Comparison of ENCODE assay signal across 8 cellular contexts in the genomic region with DNA sequence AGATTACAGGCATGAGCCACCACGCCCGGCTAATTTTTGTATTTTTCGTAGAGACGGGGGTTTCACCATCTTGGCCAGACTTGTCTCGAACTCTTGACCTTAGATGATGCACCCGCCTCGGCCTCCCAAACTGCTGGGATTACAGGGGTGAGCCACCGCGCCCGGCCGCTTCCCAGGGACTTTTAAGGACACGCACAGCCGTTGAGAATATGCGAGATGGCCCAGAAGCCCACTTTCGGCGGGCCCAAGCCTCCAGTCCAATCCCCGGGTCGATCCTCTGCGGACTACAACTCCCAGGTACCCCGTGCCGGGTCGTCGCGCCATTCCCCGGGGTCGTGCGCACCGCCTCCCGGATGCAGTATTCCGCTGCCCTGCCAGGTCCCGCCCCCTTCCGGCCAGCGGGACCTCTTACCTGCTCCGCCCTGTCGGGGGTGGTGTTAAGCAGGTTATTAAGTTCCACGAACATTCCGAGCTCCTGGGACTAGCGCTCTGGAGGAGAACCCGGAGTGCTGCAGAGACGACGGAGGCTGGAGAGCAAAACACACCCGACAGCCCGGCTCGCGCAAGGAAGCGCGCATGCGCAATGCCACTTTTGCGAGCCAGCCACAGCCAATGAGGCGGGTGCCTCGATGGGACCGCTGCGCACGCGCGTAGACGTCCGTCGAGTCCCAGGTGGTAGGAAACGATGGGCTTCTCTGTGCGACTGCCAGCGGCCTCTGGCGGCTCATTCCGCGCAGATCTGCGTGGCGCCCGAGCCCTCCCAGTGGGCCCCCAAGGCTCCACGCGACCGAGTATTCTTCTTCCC. TPM values are rescaled to one million over a fixed set of nuclear protein-coding genes. Genes with fewer than 3 reads are reported as not detected.
DNase-seq lines count a peak whose midpoint lies in the region; ATAC-seq, FAIRE-seq and TF ChIP-seq lines count a peak whose summit lies in the region.

A gene with protein sequence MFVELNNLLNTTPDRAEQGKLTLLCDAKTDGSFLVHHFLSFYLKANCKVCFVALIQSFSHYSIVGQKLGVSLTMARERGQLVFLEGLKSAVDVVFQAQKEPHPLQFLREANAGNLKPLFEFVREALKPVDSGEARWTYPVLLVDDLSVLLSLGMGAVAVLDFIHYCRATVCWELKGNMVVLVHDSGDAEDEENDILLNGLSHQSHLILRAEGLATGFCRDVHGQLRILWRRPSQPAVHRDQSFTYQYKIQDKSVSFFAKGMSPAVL (minus strand): TSS at position 588 of the 805 bp plus-strand sequence. CDS start 122 bp downstream, at position 466.

- TF ChIP-seq POLR2A in IMR-90 (IDR thresholded peaks at IDR 0.05; ENCODE audit: low read depth, low read length) (peak; percentile 50), endothelial cell of umbilical vein (IDR thresholded peaks at IDR 0.05; ENCODE audit: low read depth, low read length) (peak; percentile 93)

- peak within 1 kb of the TSS; percentile 92 for H2BK5ac ChIP-seq in IMR-90 (ENCODE audit: low read depth, low read length, poor library complexity, severe bottlenecking)

- H4K8ac ChIP-seq in IMR-90 (ENCODE audit: low read depth in 2 of 2, low read length in 2 of 2) = peak within 1 kb of the TSS; percentile 76 to 100

- H3K4me2 ChIP-seq in IMR-90 (ENCODE audit: low read depth, low read length) = peak within 1 kb of the TSS; percentile 100
- peak within 1 kb of the TSS; percentile 82 for H3K4me2 ChIP-seq in OCI-LY7 (ENCODE audit: low read length)
- peak within 1 kb of the TSS; percentile 70 for H3K4me2 ChIP-seq in endothelial cell of umbilical vein (ENCODE audit: insufficient read depth, low read length)

- TF ChIP-seq RAD21 in IMR-90 (IDR thresholded peaks at IDR 0.05; ENCODE audit: low read length) = peak; percentile 59

- POLR2A ChIA-PET in IMR-90 (lab: Charles Lee; ENCODE audit: unreplicated experiment) (no interaction called here), OCI-LY7 (lab: Charles Lee) (interaction anchor here (0.5 to 1.0 kb wide), 4 partner anchors 11 to 1261 kb away, joined by 3 to 11 read pairs (median 6); no protein-coding TSS in a partner anchor), endothelial cell of umbilical vein (lab: Charles Lee) (interaction anchor here (0.7 kb wide), 1 partner anchor 15 kb away, joined by 3 read pairs; no protein-coding TSS in a partner anchor)

- H3K27me3 ChIP-seq in IMR-90 (ENCODE audit: control insufficient read depth, insufficient read depth, low read length) (no peaks in the 10 kb centered on the region), endothelial cell of umbilical vein (ENCODE audit: control insufficient read depth in 2 of 2, insufficient read depth in 2 of 2, low read length in 2 of 2) (no peaks in the 10 kb centered on the region)

- H2AFZ ChIP-seq in IMR-90 (replicated peaks; ENCODE audit: low read length, poor library complexity) (peak within 1 kb of the TSS; percentile 100), OCI-LY7 (ENCODE audit: low read length) (peak within 1 kb of the TSS; percentile 81), endothelial cell of umbilical vein (ENCODE audit: low read depth, low read length) (peak within 1 kb of the TSS; percentile 83)

- DNase-seq in DMS153 (lab: John Stamatoyannopoulos, UW) (peak; percentile 76), IMR-90 (peak; percentile 94), OCI-LY7 (ENCODE audit: low spot score) (peak; percentile 99), activated T-cell treated with anti-CD3 and anti-CD28 coated beads for 1 hour (ENCODE audit: low read depth) (peak; percentile 97), endothelial cell of umbilical vein (ENCODE audit: low read depth, low spot score) (peak; percentile 97), middle frontal gyrus (ENCODE audit: extremely low spot score, low spot score) (peak; percentile 90)
- DNase-seq in stimulated activated CD8-positive, alpha-beta memory T cell treated with anti-CD3 and anti-CD28 coated beads, Interleukin-2, amount 100 ng/mL, for 48 hours (ENCODE audit: low read depth in 2 of 2) = peak; percentile 95 to 96

- peak within 1 kb of the TSS; percentile 100 for H3K56ac ChIP-seq in IMR-90 (ENCODE audit: extremely low read depth, insufficient read depth, low read length)

- H2AK9ac ChIP-seq in IMR-90 (replicated peaks; ENCODE audit: low read depth, low read length, poor library complexity) = peak within 1 kb of the TSS; percentile 99

- H3K9ac ChIP-seq in IMR-90 (ENCODE audit: low read depth, low read length) = peak within 1 kb of the TSS; percentile 98
- H3K9ac ChIP-seq in endothelial cell of umbilical vein (replicated peaks; ENCODE audit: extremely low read depth, insufficient read depth, low read length) = peak within 1 kb of the TSS; percentile 69

- H2BK120ac ChIP-seq in IMR-90 (ENCODE audit: low read depth, low read length) = peak within 1 kb of the TSS; percentile 96

- dilution Hi-C loops in IMR-90 (cut with HindIII; ENCODE audit: low sequenced_read_pairs, unreplicated experiment) = no loop called here
- dilution Hi-C loops in endothelial cell of umbilical vein (cut with MboI; ENCODE audit: extremely low pct_ligation_motif_present, low sequenced_read_pairs) = no loop called here

- peak within 1 kb of the TSS; percentile 100 for H4K91ac ChIP-seq in IMR-90 (ENCODE audit: insufficient read depth, low read depth, low read length)

- H3K4me3 ChIP-seq in IMR-90 (ENCODE audit: insufficient read depth, low read depth, low read length) (peak within 1 kb of the TSS; percentile 69), OCI-LY7 (ENCODE audit: low read depth, low read length, poor library complexity, severe bottlenecking) (peak within 1 kb of the TSS; percentile 82), endothelial cell of umbilical vein (replicated peaks in 1 of 3; ENCODE audit: insufficient read depth in 1 of 3, low read depth in 1 of 3, low read length in 3 of 3) (peak within 1 kb of the TSS; percentile 43 to 79 (median 64))

- ATAC-seq in GM21528 (IDR thresholded peaks at IDR 0.05; ENCODE audit: low FRiP score, unreplicated experiment) = peak; percentile 93
- ATAC-seq in IMR-90 (ENCODE audit: low read depth) = peak; percentile 98

- peak within 1 kb of the TSS; percentile 96 for H2BK15ac ChIP-seq in IMR-90 (ENCODE audit: low read depth, low read length)

- no TSS peak for BruUV-seq in IMR-90 (replicated peaks; lab: Mats Ljungman, UMichigan)
- TSS peak; percentile 81 for BruUV-seq in OCI-LY7 (replicated peaks; lab: Mats Ljungman, UMichigan)
- BruUV-seq in endothelial cell of umbilical vein (replicated peaks; lab: Mats Ljungman, UMichigan) = TSS peak; percentile 81

- no peaks in the 10 kb centered on the region for H3K9me3 ChIP-seq in IMR-90 (ENCODE audit: control insufficient read depth, insufficient read depth, low read length)
- H3K9me3 ChIP-seq in OCI-LY7 (ENCODE audit: low read length) = no peaks in the 10 kb centered on the region
- H3K9me3 ChIP-seq in endothelial cell of umbilical vein (replicated peaks; ENCODE audit: control insufficient read depth, insufficient read depth, low read length) = no peaks in the 10 kb centered on the region

- H4K20me1 ChIP-seq in IMR-90 (ENCODE audit: insufficient read depth, low read length) (no peaks in the 10 kb centered on the region), OCI-LY7 (ENCODE audit: insufficient read depth, low read length) (no peaks in the 10 kb centered on the region), endothelial cell of umbilical vein (replicated peaks; ENCODE audit: control insufficient read depth, extremely low read depth, insufficient read depth, low read length) (no peaks in the 10 kb centered on the region)

- H3K36me3 ChIP-seq in IMR-90 (ENCODE audit: control insufficient read depth, insufficient read depth, low read length) (peaks cover 10% of the 10 kb centered on the region), OCI-LY7 (ENCODE audit: insufficient read depth, low read length) (peaks cover 30% of the 10 kb centered on the region), endothelial cell of umbilical vein (ENCODE audit: control insufficient read depth in 2 of 2, extremely low read depth in 1 of 2, insufficient read depth in 2 of 2, low read length in 2 of 2) (peaks cover 10% of the 10 kb centered on the region in 2 experiments)

- H3K4me1 ChIP-seq in IMR-90 (ENCODE audit: control insufficient read depth, insufficient read depth, low read length) (peaks cover 2% of the 10 kb centered on the region; the same call in 1 of the 2 replicates), OCI-LY7 (ENCODE audit: insufficient read depth, low read length, poor library complexity, severe bottlenecking) (peaks cover 10% of the 10 kb centered on the region), endothelial cell of umbilical vein (ENCODE audit: control insufficient read depth, extremely low read depth, insufficient read depth, low read length) (peaks cover 12% of the 10 kb centered on the region)

- peak within 1 kb of the TSS; percentile 99 for H4K5ac ChIP-seq in IMR-90 (ENCODE audit: low read depth, low read length)

- H3K79me2 ChIP-seq in OCI-LY7 (ENCODE audit: insufficient read depth, low read depth, low read length) = peaks cover 28% of the 10 kb centered on the region
- H3K79me2 ChIP-seq in endothelial cell of umbilical vein (ENCODE audit: control insufficient read depth, insufficient read depth, low read length) = peaks cover 27% of the 10 kb centered on the region

- FAIRE-seq in endothelial cell of umbilical vein (lab: Jason Lieb, UNC) = peak; percentile 98

- H3K23ac ChIP-seq in IMR-90 (ENCODE audit: low read depth, low read length) = peak within 1 kb of the TSS; percentile 99

- WGBS in IMR-90 (ENCODE audit: extremely low coverage in 2 of 2, insufficient read length in 1 of 2), 2 experiments = 0% methylated on average over 21 of the region's 71 CpGs; no CpG with 5 or more reads in 1 of the 2 experiments

- peaks cover 21 to 29% of the 10 kb centered on the region in 2 experiments for H3K79me1 ChIP-seq in IMR-90 (ENCODE audit: low read depth in 1 of 2, low read length in 2 of 2)

- H3K4ac ChIP-seq in IMR-90 (ENCODE audit: low read depth, low read length) = peak within 1 kb of the TSS; percentile 98

- in situ Hi-C loops in IMR-90 (cut with MboI; ENCODE audit: low sequenced_read_pairs) = no loop called here

- H2BK20ac ChIP-seq in IMR-90 (ENCODE audit: low read depth, low read length) = peak within 1 kb of the TSS; percentile 81

- H3K9me1 ChIP-seq in IMR-90 (ENCODE audit: insufficient read depth, low read length) (peaks cover 6% of the 10 kb centered on the region), endothelial cell of umbilical vein (replicated peaks; ENCODE audit: control insufficient read depth, extremely low read depth, insufficient read depth, low read length) (no peaks in the 10 kb centered on the region)

- intact Hi-C loops in IMR-90 (cut with micrococcal nuclease) = loop anchor here (1.0 kb wide), 1 partner anchor 92 kb away; no protein-coding TSS in a partner anchor
- intact Hi-C loops in OCI-LY7 (cut with micrococcal nuclease; ENCODE audit: unreplicated experiment) = loop anchor here (1.0 to 2.0 kb wide), 5 partner anchors 22 to 575 kb away; a partner anchor contains a TSS
- intact Hi-C loops in endothelial cell of umbilical vein (cut with micrococcal nuclease) = loop anchor here (1.0 kb wide), 2 partner anchors 92 to 268 kb away; a partner anchor contains a TSS

- peak within 1 kb of the TSS; percentile 77 for H2AK5ac ChIP-seq in IMR-90 (ENCODE audit: low read depth, low read length)

- H3K14ac ChIP-seq in IMR-90 (replicated peaks; ENCODE audit: low read depth, low read length) = peak within 1 kb of the TSS; percentile 100

- CTCF ChIA-PET in IMR-90 (lab: Yijun Ruan, JAX) = no interaction called here
- CTCF ChIA-PET in OCI-LY7 (lab: Charles Lee; ENCODE audit: unreplicated experiment) = interaction anchor here (0.5 kb wide), 1 partner anchor 38 kb away, joined by 3 read pairs; no protein-coding TSS in a partner anchor
- CTCF ChIA-PET in endothelial cell of umbilical vein (lab: Charles Lee) = no interaction called here

- H3K27ac ChIP-seq in IMR-90 (ENCODE audit: insufficient read depth, low read length) = peak within 1 kb of the TSS; percentile 90
- peak within 1 kb of the TSS; percentile 83 for H3K27ac ChIP-seq in OCI-LY7 (ENCODE audit: low read depth, low read length, poor library complexity, severe bottlenecking)
- peak within 1 kb of the TSS; percentile 71 for H3K27ac ChIP-seq in endothelial cell of umbilical vein (ENCODE audit: insufficient read depth, low read depth, low read length)

- H3K18ac ChIP-seq in IMR-90 (ENCODE audit: low read depth, low read length) = peak within 1 kb of the TSS; percentile 89

- peak; percentile 62 for TF ChIP-seq CTCF in IMR-90 (conservative IDR thresholded peaks at IDR 0.05; ENCODE audit: low read depth, low read length)
- TF ChIP-seq CTCF in OCI-LY7 (conservative IDR thresholded peaks at IDR 0.05; ENCODE audit: low read length) = peak; percentile 76
- TF ChIP-seq CTCF in endothelial cell of umbilical vein (IDR thresholded peaks at IDR 0.05; ENCODE audit: extremely low read depth in 1 of 2, insufficient read depth in 1 of 2, low read depth in 1 of 2, low read length in 2 of 2) = peak; percentile 52 to 78

- no peaks in the 10 kb centered on the region for H3K9me2 ChIP-seq in OCI-LY7 (ENCODE audit: insufficient read depth, low read length)

RNA-seq across cellular contexts. Expression of the gene that starts here (rescaled TPM):
- total RNA-seq in IMR-90 (2012; rRNA removed) (26.1 and 31.4 TPM in 2 replicates), OCI-LY7 (2022) (84.6 and 92.5 TPM in 2 replicates), endothelial cell of umbilical vein (48.1 and 48.4 TPM in 2 replicates)
- polyA plus RNA-seq in IMR-90 (2012; rRNA removed) (44.9 and 49.4 TPM in 2 replicates), endothelial cell of umbilical vein (69.3 and 91.0 TPM in 2 replicates)
- polyA plus RNA-seq in IMR-90 (2012; cell fraction: cytosol; rRNA removed) = 53.8 and 59.8 TPM in 2 replicates
- polyA plus RNA-seq in IMR-90 (2012; cell fraction: nucleus; rRNA removed; ENCODE audit: low replicate concordance) = 38.9 and 42.4 TPM in 2 replicates
- 79.3 and 91.5 TPM in 2 replicates for total RNA-seq in OCI-LY7 (2014; rRNA removed; shearing (Covaris generic))
- polyA plus RNA-seq in endothelial cell of umbilical vein (2011; cell fraction: cytosol; rRNA removed) = 73.5 and 74.4 TPM in 2 replicates
- 60.8 and 65.5 TPM in 2 replicates for polyA plus RNA-seq in endothelial cell of umbilical vein (2011; cell fraction: nucleus; rRNA removed)
- 30.6 and 32.8 TPM in 2 replicates for polyA plus RNA-seq in endothelial cell of umbilical vein (2012)
- 68.3 and 73.6 TPM in 2 replicates for polyA minus RNA-seq in endothelial cell of umbilical vein
- polyA minus RNA-seq in endothelial cell of umbilical vein (2011; cell fraction: cytosol; rRNA and poly(A)+ RNA removed) = 26.7 TPM
- polyA minus RNA-seq in endothelial cell of umbilical vein (2011; cell fraction: nucleus; rRNA and poly(A)+ RNA removed) = 61.1 and 65.2 TPM in 2 replicates

Comparison
In these comparisons a context has a peak if more than half of its experiments do, and no peak if none do; other contexts are left out.
1. Peak in every context shown above with its lines: DNase-seq, ATAC-seq, H3K4me3 ChIP-seq and H3K27ac ChIP-seq.